10 cellular contexts compared by ENCODE assay signal in the genomic region with DNA sequence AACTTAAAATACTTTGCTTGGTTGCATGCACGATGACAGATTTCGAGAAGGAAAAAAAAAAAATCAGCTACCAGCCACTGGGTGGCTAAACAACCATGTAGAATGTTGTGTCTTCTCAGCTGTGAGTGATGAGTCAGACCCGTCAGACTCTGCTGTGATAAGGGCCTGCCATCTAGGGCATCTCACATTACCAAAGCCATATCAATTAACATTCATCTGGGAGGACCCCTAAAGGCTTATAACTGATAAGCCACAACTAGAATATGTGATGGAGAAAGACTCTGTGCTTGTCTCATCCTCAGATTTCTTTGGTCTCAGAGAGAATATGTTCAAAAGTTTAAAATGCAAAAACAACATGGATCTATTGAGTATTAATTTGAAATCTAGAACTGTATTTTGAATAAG.
DNase-seq lines count a peak whose midpoint lies in the region; ATAC-seq and TF ChIP-seq lines count a peak whose summit lies in the region.
"Had no signal": no experiment of that assay in that cellular context is flagged by ENCODE, and none has a peak within 500 bp of the region (broad histone marks: within the 10 kb centered on the region; RNA-seq: fewer than 3 reads in every experiment).

No MANE protein-coding gene starts in this region.

- 0 out of 2 replicates have a peak, but pooled peaks cover 3% of the 10 kb centered on the region for H3K9me3 Mint-ChIP-seq in HFFc6

- TF ChIP-seq CTCF in AG09309 (IDR thresholded peaks at IDR 0.05; ENCODE audit: control insufficient read depth, insufficient read depth, low read depth, low read length, missing control alignments), result peak; percentile 33
- peak; percentile 46 for TF ChIP-seq CTCF in HFFc6 (IDR thresholded peaks at IDR 0.05)

- no peak overlapping the region for H3K27ac Mint-ChIP-seq in HFFc6

- peaks cover 1% of the 10 kb centered on the region; the same call in 1 of the 2 replicates for H3K27me3 Mint-ChIP-seq in HFFc6 (ENCODE audit: insufficient read depth)

- no peak for DNase-seq in AG09309 (ENCODE audit: low read depth)
- no peak for DNase-seq in HFFc6
- DNase-seq in OCI-M1 (lab: John Stamatoyannopoulos, UW), result peak; percentile 88
- DNase-seq in fibroblast of gingiva (ENCODE audit: low read depth), result peak; percentile 16
- DNase-seq in D341Med (ENCODE audit: low spot score), result no peak
- DNase-seq in mucosa of gallbladder (ENCODE audit: low spot score), result no peak
- DNase-seq in retina, result no peak
- DNase-seq: activated T-cell treated with anti-CD3 and anti-CD28 coated beads for 4 hours, NCI-H526 treated with DMSO at 0.1 percent for 48 hours had no signal

- H3K4me1 Mint-ChIP-seq in HFFc6 (ENCODE audit: low read depth), result peaks cover 11% of the 10 kb centered on the region

- no peaks in the 10 kb centered on the region for H3K36me3 Mint-ChIP-seq in HFFc6 (ENCODE audit: low read depth)

- no peak overlapping the region for H3K4me3 Mint-ChIP-seq in HFFc6

- no peak for ATAC-seq in GM19395 (IDR thresholded peaks at IDR 0.05; ENCODE audit: unreplicated experiment)

- no peak overlapping the region for H3K4me3 ChIP-seq in AG09309 (ENCODE audit: control insufficient read depth, low read depth, low read length)

Comparison
In these comparisons a context has a peak if more than half of its experiments do, and no peak if none do; other contexts are left out.
1. DNase-seq: peak in OCI-M1 (single experiment) and fibroblast of gingiva (single experiment); none in AG09309 (single experiment), HFFc6 (single experiment), D341Med (single experiment), mucosa of gallbladder (single experiment) and retina (single experiment).